Comparison of ENCODE assay signal across 8 cellular contexts in the genomic region with DNA sequence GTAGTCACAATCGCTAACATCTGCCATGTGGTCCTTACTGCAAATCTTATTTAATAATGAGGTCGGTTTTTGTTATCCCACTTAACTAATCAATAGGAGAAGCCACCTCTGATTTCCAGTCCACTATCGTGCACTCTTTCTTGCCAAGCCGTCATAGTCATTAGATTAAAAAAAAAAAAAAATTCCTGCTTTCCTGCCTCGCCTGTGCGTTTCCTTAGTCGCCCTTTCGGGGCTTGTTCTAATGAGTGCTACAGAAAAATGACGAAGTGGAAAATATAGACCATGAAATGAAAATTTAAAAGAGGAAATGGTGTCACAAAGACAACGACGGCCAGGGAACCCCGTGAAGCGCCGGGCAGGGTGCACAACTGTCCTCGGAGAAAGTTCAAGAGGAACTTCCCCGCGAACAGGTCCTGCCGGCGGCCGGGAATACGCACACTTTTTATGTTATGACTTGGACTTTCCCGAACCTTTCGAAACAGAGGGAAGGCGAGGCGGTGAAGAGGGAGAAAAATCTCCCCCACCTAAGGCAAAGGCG. TPM values are rescaled to one million over a fixed set of nuclear protein-coding genes. Genes with fewer than 3 reads are reported as not detected.
DNase-seq lines count a peak whose midpoint lies in the region; ATAC-seq and TF ChIP-seq lines count a peak whose summit lies in the region.

No MANE protein-coding gene starts in this region.

- DNase-seq in NCI-H345 (lab: John Stamatoyannopoulos, UW) (peak; percentile 54), cardiac muscle cell (ENCODE audit: low read depth in 1 of 2, low spot score in 1 of 2) (no peak), psoas muscle (no peak), epidermal melanocyte (ENCODE audit: insufficient read length, low spot score) (no peak)
- DNase-seq in activated naive CD4-positive, alpha-beta T cell treated with anti-CD3 and anti-CD28 coated beads for 36 hours = peak; percentile 77
- DNase-seq in NK-92 treated with Interleukin-12 subunit alpha and Interleukin-12 subunit beta, amount 100 ng/mL, for 24 hours (lab: John Stamatoyannopoulos, UW) = no peak

- H3K4me1 ChIP-seq in cardiac muscle cell (ENCODE audit: low read depth) (peaks cover 7% of the 10 kb centered on the region), psoas muscle (peaks cover 24% of the 10 kb centered on the region)

- CTCF ChIA-PET in activated naive CD4-positive, alpha-beta T cell treated with anti-CD3 and anti-CD28 coated beads for 36 hours (lab: Charles Lee) = no interaction called here

- H3K4me1 Mint-ChIP-seq in activated naive CD4-positive, alpha-beta T cell treated with anti-CD3 and anti-CD28 coated beads for 36 hours (ENCODE audit: low read depth) = peaks cover 31% of the 10 kb centered on the region

- WGBS in psoas muscle, 3 donors = 4 to 6% (median 4%) methylated on average over 25 to 26 of the region's 26 CpGs

- H3K4me3 ChIP-seq in cardiac muscle cell = peak overlapping the region; percentile 100
- H3K4me3 ChIP-seq in psoas muscle = peak overlapping the region; percentile 97

- intact Hi-C loops in activated naive CD4-positive, alpha-beta T cell treated with anti-CD3 and anti-CD28 coated beads for 36 hours (cut with micrococcal nuclease) = loop anchor here (1.0 to 10.0 kb wide), 8 partner anchors 9 to 923 kb away; partner anchors contain the start of genes CANX, CLK4, HNRNPH1 and MAML1
- intact Hi-C loops in psoas muscle (cut with DNase I) = loop anchor here in 1 of 2 donors (5.0 to 10.0 kb wide), 2 partner anchors 67 to 525 kb away; partner anchors contain the start of gene RNF130

- H3K9me3 Mint-ChIP-seq in activated naive CD4-positive, alpha-beta T cell treated with anti-CD3 and anti-CD28 coated beads for 36 hours = no peaks in the 10 kb centered on the region

- peak overlapping the region; percentile 94 for H3K4me3 Mint-ChIP-seq in activated naive CD4-positive, alpha-beta T cell treated with anti-CD3 and anti-CD28 coated beads for 36 hours

- no peaks in the 10 kb centered on the region for H3K27me3 Mint-ChIP-seq in activated naive CD4-positive, alpha-beta T cell treated with anti-CD3 and anti-CD28 coated beads for 36 hours (ENCODE audit: low read depth)

- peak overlapping the region; percentile 99 for H3K27ac ChIP-seq in cardiac muscle cell
- H3K27ac ChIP-seq in psoas muscle = peak overlapping the region; percentile 98

- TF ChIP-seq CTCF in cardiac muscle cell (IDR thresholded peaks at IDR 0.05; ENCODE audit: low read depth, low read length) (no peak), psoas muscle (IDR thresholded peaks at IDR 0.05) (no peak)

- H3K9me3 ChIP-seq in cardiac muscle cell (ENCODE audit: low read depth) (no peaks in the 10 kb centered on the region), psoas muscle (no peaks in the 10 kb centered on the region)

- H3K27ac Mint-ChIP-seq in activated naive CD4-positive, alpha-beta T cell treated with anti-CD3 and anti-CD28 coated beads for 36 hours = peak overlapping the region; percentile 98

- H3K36me3 ChIP-seq in cardiac muscle cell (no peaks in the 10 kb centered on the region), psoas muscle (ENCODE audit: insufficient read depth in 1 of 2, low read depth in 1 of 2) (no peaks in the 10 kb centered on the region)

- ATAC-seq in GM18508 (IDR thresholded peaks at IDR 0.05; ENCODE audit: insufficient read depth, unreplicated experiment) = peak; percentile 4
- peak; percentile 16 for ATAC-seq in HG02588 (IDR thresholded peaks at IDR 0.05; ENCODE audit: unreplicated experiment)
- peak in 3 of 4 donors; percentile 11 to 44 (median 17) for ATAC-seq in psoas muscle

- H3K27me3 ChIP-seq in cardiac muscle cell (no peaks in the 10 kb centered on the region), psoas muscle (ENCODE audit: insufficient read depth in 3 of 3, low read length in 2 of 3) (no peaks in the 10 kb centered on the region)

- H3K36me3 Mint-ChIP-seq in activated naive CD4-positive, alpha-beta T cell treated with anti-CD3 and anti-CD28 coated beads for 36 hours (ENCODE audit: low read depth) = peaks cover 16% of the 10 kb centered on the region

RNA-seq across cellular contexts. Expression of gene RUFY1, which starts 0.3 kb away (rescaled TPM):
- total RNA-seq in activated naive CD4-positive, alpha-beta T cell treated with anti-CD3 and anti-CD28 coated beads for 36 hours = 10 to 100 TPM; 27.8 to 31.0 TPM
- total RNA-seq in cardiac muscle cell (19.4 and 33.6 TPM in 2 replicates), psoas muscle (10 to 100 TPM; 17.9 to 26.3 (median 23.2) TPM)
- polyA plus RNA-seq in cardiac muscle cell (25.1 and 25.6 TPM in 2 replicates), psoas muscle (10 to 100 TPM; 22.7 to 24.0 (median 22.8) TPM)

Comparison
In these comparisons a context has a peak if more than half of its experiments do, and no peak if none do; other contexts are left out.
1. DNase-seq: peak in NCI-H345 (single experiment) and activated naive CD4-positive, alpha-beta T cell treated with anti-CD3 and anti-CD28 coated beads for 36 hours (single experiment); none in cardiac muscle cell (0 of 2), psoas muscle (0 of 2), epidermal melanocyte (single experiment) and NK-92 treated with Interleukin-12 subunit alpha and Interleukin-12 subunit beta, amount 100 ng/mL, for 24 hours (single experiment).
2. Peak in every context shown above with its lines, with median percentiles within 50 percentile points of each other: ATAC-seq.